ENCODE assay signal across 26 cellular contexts in genomic region chr6:165820407-165820806, GRCh38.
"Had no signal": no experiment of that assay in that cellular context is flagged by ENCODE, and none has a peak within 500 bp of the region (broad histone marks: within the 10 kb centered on the region; RNA-seq: fewer than 3 reads in every experiment).

No MANE protein-coding gene starts in this region.

- H3K27ac ChIP-seq: epithelial cell of prostate, esophagus squamous epithelium, gastroesophageal sphincter, neutrophil, spleen, tibial artery, upper lobe of left lung, uterus had no signal

- H3K9me3 Mint-ChIP-seq: immature natural killer cell; nephron progenitor cell; stimulated activated memory B cell treated with anti-CD40 and anti-IgM and Interleukin-4, amounts not matched to agents 10 μg/mL and 1 μg/mL and 100 μg/mL, for 72 hours; stimulated activated naive CD8-positive, alpha-beta T cell treated with anti-CD3 and anti-CD28 coated beads, Interleukin-15, Interleukin-2, amounts not matched to agents 100 ng/mL and 50 ng/mL, for 24 hours had no signal

- H3K36me3 ChIP-seq: esophagus squamous epithelium, gastroesophageal sphincter, neutrophil, spleen, tibial artery, upper lobe of left lung, uterus had no signal

- H3K27me3 ChIP-seq: upper lobe of left lung, uterus had no signal

- H3K4me3 ChIP-seq: esophagus squamous epithelium, gastroesophageal sphincter, lung, spleen, tibial artery, upper lobe of left lung, uterus had no signal

- H3K27ac Mint-ChIP-seq: immature natural killer cell; naive thymus-derived CD4-positive, alpha-beta T cell; nephron progenitor cell; stimulated activated memory B cell treated with anti-CD40 and anti-IgM and Interleukin-4, amounts not matched to agents 10 μg/mL and 1 μg/mL and 100 μg/mL, for 72 hours; stimulated activated naive CD8-positive, alpha-beta T cell treated with anti-CD3 and anti-CD28 coated beads, Interleukin-15, Interleukin-2, amounts not matched to agents 100 ng/mL and 50 ng/mL, for 24 hours had no signal

- H3K4me3 Mint-ChIP-seq: immature natural killer cell; naive thymus-derived CD4-positive, alpha-beta T cell; stimulated activated memory B cell treated with anti-CD40 and anti-IgM and Interleukin-4, amounts not matched to agents 10 μg/mL and 1 μg/mL and 100 μg/mL, for 72 hours; stimulated activated naive CD8-positive, alpha-beta T cell treated with anti-CD3 and anti-CD28 coated beads, Interleukin-15, Interleukin-2, amounts not matched to agents 100 ng/mL and 50 ng/mL, for 24 hours had no signal

- ATAC-seq: gastroesophageal sphincter; left cardiac atrium; left ventricle myocardium superior; naive thymus-derived CD4-positive, alpha-beta T cell; sciatic nerve; stimulated activated memory B cell treated with anti-CD40 and anti-IgM and Interleukin-4, amounts not matched to agents 10 μg/mL and 1 μg/mL and 100 μg/mL, for 72 hours had no signal

- DNase-seq: effector memory CD4-positive, alpha-beta T cell; esophagus squamous epithelium; foreskin fibroblast; glutamatergic neuron; immature natural killer cell; kidney; left cardiac atrium; left ventricle myocardium superior; mesenchymal stem cell; naive thymus-derived CD4-positive, alpha-beta T cell; nephron progenitor cell; posterior cingulate gyrus; spleen; stimulated activated CD4-positive, alpha-beta T cell treated with anti-CD3 and anti-CD28 coated beads, Interleukin-15, amount 100 ng/mL, for 24 hours; stimulated activated CD4-positive, alpha-beta T cell treated with anti-CD3 and anti-CD28 coated beads, Interleukin-1b, Interleukin-23, amount 100 ng/mL, for 48 hours; stimulated activated CD4-positive, alpha-beta T cell treated with anti-CD3 and anti-CD28 coated beads, Interleukin-4, amount 100 ng/mL, for 24 hours; tibial artery; upper lobe of left lung; uterus had no signal

- H3K36me3 Mint-ChIP-seq: naive thymus-derived CD4-positive, alpha-beta T cell; stimulated activated memory B cell treated with anti-CD40 and anti-IgM and Interleukin-4, amounts not matched to agents 10 μg/mL and 1 μg/mL and 100 μg/mL, for 72 hours had no signal

- H3K4me1 Mint-ChIP-seq: immature natural killer cell; stimulated activated memory B cell treated with anti-CD40 and anti-IgM and Interleukin-4, amounts not matched to agents 10 μg/mL and 1 μg/mL and 100 μg/mL, for 72 hours had no signal

- H3K4me1 ChIP-seq: esophagus squamous epithelium, gastroesophageal sphincter, spleen, tibial artery, upper lobe of left lung, uterus had no signal
